In the genomic region with DNA sequence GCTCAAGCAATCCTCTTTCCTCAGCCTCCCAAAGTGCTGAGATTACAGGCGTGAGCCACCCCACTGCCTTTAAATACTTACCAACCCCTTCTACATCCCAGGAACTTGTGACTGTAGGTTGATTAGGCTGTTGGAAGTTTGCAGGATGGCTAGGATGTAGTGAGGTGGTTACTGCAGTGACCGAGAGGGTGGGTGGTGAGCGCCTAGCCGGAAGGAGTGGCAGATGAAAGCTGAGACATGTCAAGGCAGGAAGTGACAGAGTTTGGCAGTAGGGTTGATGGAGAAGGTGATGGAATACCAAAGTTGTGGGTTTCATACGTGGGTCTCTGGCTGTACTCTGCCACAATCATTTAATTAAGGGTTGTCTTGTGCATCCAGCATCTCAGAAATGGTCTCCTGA, we compare ENCODE assay signal across 18 cellular contexts.
"Had no signal": no experiment of that assay in that cellular context is flagged by ENCODE, and none has a peak within 500 bp of the region (broad histone marks: within the 10 kb centered on the region; RNA-seq: fewer than 3 reads in every experiment).

No MANE protein-coding gene starts in this region.

- H3K36me3 ChIP-seq: breast epithelium, neural progenitor cell, thyroid gland had no signal

- H2AFZ ChIP-seq: neural progenitor cell had no signal

- H3K27ac ChIP-seq: breast epithelium, neural progenitor cell, thyroid gland had no signal

- H3K9me3 ChIP-seq: breast epithelium, mucosa of descending colon, thyroid gland had no signal

- H3K4me3 ChIP-seq: breast epithelium, mucosa of descending colon, neural progenitor cell, thyroid gland had no signal

- ATAC-seq: activated naive CD4-positive, alpha-beta T cell treated with anti-CD3 and anti-CD28 coated beads, Interleukin-2, amount 50 U/mL, for 72 hours; activated T-helper 17 cell treated with anti-CD3 and anti-CD28 coated beads, Interleukin-2, amount 50 U/mL, for 72 hours; mucosa of descending colon; stimulated activated naive CD8-positive, alpha-beta T cell treated with anti-CD3 and anti-CD28 coated beads, Interleukin-15, Interleukin-2, amounts not matched to agents 100 U/mL and 50 U/mL, for 24 hours had no signal

- H3K4me1 ChIP-seq: breast epithelium had no signal

- H3K27me3 ChIP-seq: breast epithelium, neural progenitor cell, thyroid gland had no signal

- H3K4me2 ChIP-seq: neural progenitor cell had no signal

- DNase-seq: activated CD4-positive, alpha-beta T cell treated with anti-CD3 and anti-CD28 coated beads, Interleukin-2, amount 50 U/mL, for 4 hours; activated CD8-positive, alpha-beta memory T cell treated with anti-CD3 and anti-CD28 coated beads for 24 hours; activated CD8-positive, alpha-beta memory T cell treated with anti-CD3 and anti-CD28 coated beads, Interleukin-2, amount 50 U/mL, for 4 hours; activated T-cell treated with anti-CD3 and anti-CD28 coated beads, Interleukin-2, amount 50 U/mL, for 24 hours; cerebellar nuclear complex; cortex of kidney; kidney glomerular epithelial cell; mucosa of descending colon; naive B cell; retina; stimulated activated CD4-positive, alpha-beta T cell treated with anti-CD3 and anti-CD28 coated beads, Interleukin-4, amount 100 ng/mL, for 24 hours; stimulated activated naive CD8-positive, alpha-beta T cell treated with anti-CD3 and anti-CD28 coated beads, Interleukin-15, Interleukin-2, amounts not matched to agents 100 U/mL and 50 U/mL, for 24 hours; T1000; thyroid gland had no signal

- H3K9ac ChIP-seq: neural progenitor cell had no signal
